In the genomic region with DNA sequence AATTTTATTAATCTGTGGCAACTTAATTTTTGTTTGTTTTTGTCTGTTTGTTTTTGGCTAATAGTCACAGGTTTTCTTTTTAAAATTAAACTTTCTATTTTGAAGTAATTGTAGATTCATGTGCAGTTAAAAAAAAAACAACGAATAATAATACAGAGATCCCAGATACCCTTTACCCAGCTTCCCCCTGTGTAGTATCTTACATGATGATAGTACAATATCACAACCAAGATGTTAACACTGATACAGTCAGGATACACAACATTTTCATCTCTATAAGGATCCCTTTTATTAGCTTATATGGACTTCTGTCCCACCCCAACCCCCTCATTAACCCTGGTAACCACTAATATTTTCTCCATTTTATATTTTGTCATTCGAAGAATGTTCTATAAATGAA, we compare ENCODE assay signal across 21 cellular contexts.
"Had no signal": no experiment of that assay in that cellular context is flagged by ENCODE, and none has a peak within 500 bp of the region (broad histone marks: within the 10 kb centered on the region; RNA-seq: fewer than 3 reads in every experiment).

No MANE protein-coding gene starts in this region.

- H3K9me3 Mint-ChIP-seq: activated CD4-positive, alpha-beta memory T cell treated with anti-CD3 and anti-CD28 coated beads for 36 hours; activated naive CD4-positive, alpha-beta T cell treated with anti-CD3 and anti-CD28 coated beads for 36 hours; activated T-cell treated with anti-CD3 and anti-CD28 coated beads, Interleukin-2, amount 50 U/mL, for 4 hours; activated T-helper 2 cell treated with anti-CD3 and anti-CD28 coated beads, Interferon-gamma antibody, Interleukin-2, Interleukin-4, amounts not matched to agents 10 μg/mL and 5 μg/mL and 100 μg/mL, durations not matched to agents 14 hours and 24 hours and 36 hours; effector memory CD8-positive, alpha-beta T cell had no signal

- H3K4me3 ChIP-seq: esophagus muscularis mucosa, gastrocnemius medialis, heart left ventricle had no signal

- DNase-seq: activated CD4-positive, alpha-beta memory T cell treated with anti-CD3 and anti-CD28 coated beads for 36 hours; activated CD4-positive, alpha-beta T cell treated with anti-CD3 and anti-CD28 coated beads for 1 hour; activated CD4-positive, alpha-beta T cell treated with anti-CD3 and anti-CD28 coated beads for 48 hours; activated CD8-positive, alpha-beta memory T cell treated with anti-CD3 and anti-CD28 coated beads for 24 hours; activated effector memory CD4-positive, alpha-beta T cell treated with anti-CD3 and anti-CD28 coated beads, Interleukin-2, amount 50 U/mL, for 16 hours; activated naive CD4-positive, alpha-beta T cell treated with anti-CD3 and anti-CD28 coated beads for 36 hours; activated T-cell treated with anti-CD3 and anti-CD28 coated beads, Interleukin-2, amount 50 U/mL, for 4 hours; amniotic stem cell; anterior cingulate cortex; brain microvascular endothelial cell; caudate nucleus; cortex of kidney; effector CD4-positive, alpha-beta T cell; effector memory CD8-positive, alpha-beta T cell; foreskin keratinocyte; gastrocnemius medialis; glutamatergic neuron; heart left ventricle had no signal

- H3K27me3 Mint-ChIP-seq: activated CD4-positive, alpha-beta memory T cell treated with anti-CD3 and anti-CD28 coated beads for 36 hours; activated naive CD8-positive, alpha-beta T cell; effector memory CD8-positive, alpha-beta T cell had no signal

- H3K27ac Mint-ChIP-seq: activated CD4-positive, alpha-beta memory T cell treated with anti-CD3 and anti-CD28 coated beads for 36 hours; activated naive CD4-positive, alpha-beta T cell treated with anti-CD3 and anti-CD28 coated beads for 36 hours; activated naive CD8-positive, alpha-beta T cell; activated T-helper 2 cell treated with anti-CD3 and anti-CD28 coated beads, Interferon-gamma antibody, Interleukin-2, Interleukin-4, amounts not matched to agents 10 μg/mL and 5 μg/mL and 100 μg/mL, durations not matched to agents 14 hours and 24 hours and 36 hours had no signal

- ATAC-seq: foreskin keratinocyte had no signal

- H3K9me3 ChIP-seq: esophagus muscularis mucosa, gastrocnemius medialis, heart left ventricle had no signal

- H3K27me3 ChIP-seq: brain microvascular endothelial cell, esophagus muscularis mucosa, foreskin keratinocyte, gastrocnemius medialis, heart left ventricle had no signal

- H3K27ac ChIP-seq: brain microvascular endothelial cell, esophagus muscularis mucosa, foreskin keratinocyte, heart left ventricle had no signal

- H3K4me3 Mint-ChIP-seq: activated CD4-positive, alpha-beta memory T cell treated with anti-CD3 and anti-CD28 coated beads for 36 hours; activated naive CD4-positive, alpha-beta T cell treated with anti-CD3 and anti-CD28 coated beads for 36 hours; activated naive CD8-positive, alpha-beta T cell; activated T-cell treated with anti-CD3 and anti-CD28 coated beads, Interleukin-2, amount 50 U/mL, for 4 hours; effector memory CD8-positive, alpha-beta T cell had no signal
